In the genomic region with DNA sequence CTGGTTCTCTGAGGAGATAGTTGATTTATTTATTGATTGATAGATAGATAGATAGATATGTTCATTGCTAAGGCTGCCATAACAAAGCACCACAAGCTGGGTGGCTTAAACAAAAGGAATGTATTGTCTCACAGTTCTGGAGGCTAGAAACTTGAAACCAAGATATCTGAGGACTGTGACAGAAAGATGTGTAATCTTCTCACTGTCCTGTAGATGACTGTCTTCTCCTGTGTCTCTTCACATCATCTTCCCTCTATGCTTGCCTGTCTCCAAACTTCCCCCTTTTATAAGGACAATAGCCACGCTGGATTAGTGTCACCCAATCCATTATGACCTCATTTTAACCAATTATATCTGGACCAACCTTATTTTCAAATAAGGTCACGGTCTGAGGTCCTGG, we compare ENCODE assay signal across 13 cellular contexts. TPM values are rescaled to one million over a fixed set of nuclear protein-coding genes. Genes with fewer than 3 reads are reported as not detected.
DNase-seq lines count a peak whose midpoint lies in the region; ATAC-seq and FAIRE-seq lines count a peak whose summit lies in the region.
"Had no signal": no experiment of that assay in that cellular context is flagged by ENCODE, and none has a peak within 500 bp of the region (broad histone marks: within the 10 kb centered on the region; RNA-seq: fewer than 3 reads in every experiment).

No MANE protein-coding gene starts in this region.

- H3K27me3 ChIP-seq in adipocyte (replicated peaks; ENCODE audit: control insufficient read depth, insufficient read depth, low read length): no peaks in the 10 kb centered on the region

- no peak overlapping the region for H3K4me3 ChIP-seq in adipocyte (ENCODE audit: low read length)
- H3K4me3 ChIP-seq: A549 had no signal

- no peak overlapping the region for H3K9ac ChIP-seq in adipocyte (ENCODE audit: low read length)

- H3K36me3 ChIP-seq in adipocyte (ENCODE audit: control insufficient read depth, insufficient read depth, low read length, severe bottlenecking): peaks cover 44% of the 10 kb centered on the region

- H3K4me1 ChIP-seq in adipocyte (ENCODE audit: control insufficient read depth, insufficient read depth, low read length): peaks cover 7% of the 10 kb centered on the region
- H3K4me1 ChIP-seq: A549 had no signal

- DNase-seq in NCI-H146 treated with DMSO at 0.1 percent for 48 hours (lab: John Stamatoyannopoulos, UW; ENCODE audit: unreplicated experiment) (peak; percentile 17), NCI-H146 (lab: John Stamatoyannopoulos, UW) (no peak), HTR-8/SVneo (ENCODE audit: insufficient read length, low spot score) (peak; percentile 9), adipocyte (ENCODE audit: low read depth) (peak; percentile 50), sciatic nerve (ENCODE audit: low spot score) (no peak), NCI-H1048 (lab: John Stamatoyannopoulos, UW) (no peak), cerebellar nuclear complex (lab: John Stamatoyannopoulos, UW) (no peak)
- no peak for DNase-seq in central memory CD4-positive, alpha-beta T cell
- DNase-seq: naive thymus-derived CD4-positive, alpha-beta T cell; NCI-H2107 had no signal

- H3K9me3 ChIP-seq in adipocyte (ENCODE audit: control insufficient read depth, low read length): no peaks in the 10 kb centered on the region
- H3K9me3 ChIP-seq: A549 had no signal

- intact Hi-C loops in sciatic nerve (cut with DNase I): no loop called here

- peak; percentile 20 for FAIRE-seq in HTR-8/SVneo (lab: Jason Lieb, UNC)
- FAIRE-seq: A549 had no signal

- ATAC-seq in sciatic nerve: peak; percentile 34
- ATAC-seq: activated CD4-positive, CD25-positive, alpha-beta regulatory T cell treated with anti-CD3 and anti-CD28 coated beads, Interleukin-2, amount 50 U/mL, for 24 hours; naive thymus-derived CD4-positive, alpha-beta T cell had no signal

RNA-seq across cellular contexts. Expression of a gene that starts 41.0 kb away (rescaled TPM):
- 67.3 TPM for total RNA-seq in sciatic nerve
- total RNA-seq: HT-29 had no signal

Comparison
In these comparisons a context has a peak if more than half of its experiments do, and no peak if none do; other contexts are left out.
1. DNase-seq: peak in NCI-H146 treated with DMSO at 0.1 percent for 48 hours (single experiment), HTR-8/SVneo (single experiment) and adipocyte (single experiment); none in NCI-H146 (single experiment), sciatic nerve (single experiment), NCI-H1048 (single experiment), cerebellar nuclear complex (0 of 2) and central memory CD4-positive, alpha-beta T cell (single experiment).